1 cellular context compared by ENCODE assay signal in genomic region chr14:90632868-90633267, GRCh38.
A peak's percentile ranks its signal among the peaks of the same experiment; 100 is the strongest.
TF ChIP-seq lines count a peak whose summit lies in the region.

No MANE protein-coding gene starts in this region.

TF ChIP-seq in K562, 482 proteins besides CTCF, POLR2A, EP300 and RAD21:
- TF ChIP-seq CUX1 (CRISPR knock-in tag; IDR thresholded peaks at IDR 0.05) = no peak
- no peak for TF ChIP-seq JUNB (CRISPR knock-in tag; conservative IDR thresholded peaks at IDR 0.05)
- TF ChIP-seq RFX7 (CRISPR knock-in tag; IDR thresholded peaks at IDR 0.05) = no peak
- no peak for TF ChIP-seq SMARCB1 (IDR thresholded peaks at IDR 0.05; ENCODE audit: insufficient read length, low read depth)
- no peak for TF ChIP-seq ZBTB7A (IDR thresholded peaks at IDR 0.05; ENCODE audit: borderline replicate concordance, control insufficient read depth, low read depth, low read length)
- TF ChIP-seq ZC3H11A (IDR thresholded peaks at IDR 0.05; ENCODE audit: low read depth, low read length) = no peak
- TF ChIP-seq TEAD4 (IDR thresholded peaks at IDR 0.05; ENCODE audit: low read length) = no peak
- no peak for TF ChIP-seq TEAD4 (CRISPR knock-in tag; IDR thresholded peaks at IDR 0.05; ENCODE audit: borderline replicate concordance)
- TF ChIP-seq PTTG1 (tag; IDR thresholded peaks at IDR 0.05; ENCODE audit: low read depth) = no peak
- TF ChIP-seq, protein P1, sequence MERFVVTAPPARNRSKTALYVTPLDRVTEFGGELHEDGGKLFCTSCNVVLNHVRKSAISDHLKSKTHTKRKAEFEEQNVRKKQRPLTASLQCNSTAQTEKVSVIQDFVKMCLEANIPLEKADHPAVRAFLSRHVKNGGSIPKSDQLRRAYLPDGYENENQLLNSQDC (CRISPR knock-in tag; IDR thresholded peaks at IDR 0.05) = no peak
- TF ChIP-seq, protein P2, sequence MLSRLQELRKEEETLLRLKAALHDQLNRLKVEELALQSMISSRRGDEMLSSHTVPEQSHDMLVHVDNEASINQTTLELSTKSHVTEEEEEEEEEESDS (CRISPR knock-in tag; IDR thresholded peaks at IDR 0.05) = no peak
- no peak for TF ChIP-seq ZNF197 (CRISPR knock-in tag; IDR thresholded peaks at IDR 0.05; ENCODE audit: low read depth)
- no peak for TF ChIP-seq CBFA2T3 (IDR thresholded peaks at IDR 0.05)
- no peak for TF ChIP-seq ZNF511 (CRISPR knock-in tag; IDR thresholded peaks at IDR 0.05)
- TF ChIP-seq, protein P3, sequence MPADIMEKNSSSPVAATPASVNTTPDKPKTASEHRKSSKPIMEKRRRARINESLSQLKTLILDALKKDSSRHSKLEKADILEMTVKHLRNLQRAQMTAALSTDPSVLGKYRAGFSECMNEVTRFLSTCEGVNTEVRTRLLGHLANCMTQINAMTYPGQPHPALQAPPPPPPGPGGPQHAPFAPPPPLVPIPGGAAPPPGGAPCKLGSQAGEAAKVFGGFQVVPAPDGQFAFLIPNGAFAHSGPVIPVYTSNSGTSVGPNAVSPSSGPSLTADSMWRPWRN (IDR thresholded peaks at IDR 0.05; ENCODE audit: low read depth) = peak; percentile 58; the same call in 1 of the 2 replicates
- no peak for TF ChIP-seq MED1 (CRISPR knock-in tag; IDR thresholded peaks at IDR 0.05; ENCODE audit: borderline replicate concordance)
- no peak for TF ChIP-seq RBM15 (IDR thresholded peaks at IDR 0.05; ENCODE audit: insufficient read depth, low read length)
- no peak for TF ChIP-seq SIX5 (IDR thresholded peaks at IDR 0.05; ENCODE audit: borderline replicate concordance in 1 of 2, insufficient read depth in 1 of 2, low read depth in 1 of 2, low read length in 2 of 2)
- TF ChIP-seq STAT5A (IDR thresholded peaks at IDR 0.05; ENCODE audit: borderline replicate concordance, low read length) = no peak
- TF ChIP-seq ZNF24 (IDR thresholded peaks at IDR 0.05) = 0 out of 2 replicates have a peak, but pooled peaks have one; percentile 41
- TF ChIP-seq KDM5B (IDR thresholded peaks at IDR 0.05; ENCODE audit: insufficient replicate concordance, low read depth, low read length) = no peak
- no peak for TF ChIP-seq HDGF (IDR thresholded peaks at IDR 0.05)
- TF ChIP-seq BACH1 (tag; IDR thresholded peaks at IDR 0.05) = no peak
- TF ChIP-seq, protein P4, sequence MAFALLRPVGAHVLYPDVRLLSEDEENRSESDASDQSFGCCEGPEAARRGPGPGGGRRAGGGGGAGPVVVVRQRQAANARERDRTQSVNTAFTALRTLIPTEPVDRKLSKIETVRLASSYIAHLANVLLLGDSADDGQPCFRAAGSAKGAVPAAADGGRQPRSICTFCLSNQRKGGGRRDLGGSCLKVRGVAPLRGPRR (CRISPR knock-in tag; IDR thresholded peaks at IDR 0.05) = no peak
- no peak for TF ChIP-seq EGR1 (conservative IDR thresholded peaks at IDR 0.05)
- no peak for TF ChIP-seq SRSF3 (IDR thresholded peaks at IDR 0.05; ENCODE audit: insufficient read depth, low read length)
- no peak for TF ChIP-seq CCNT2 (IDR thresholded peaks at IDR 0.05; ENCODE audit: borderline replicate concordance, extremely low read depth, insufficient read length, low read depth, low read length)
- TF ChIP-seq VEZF1 (CRISPR knock-in tag; IDR thresholded peaks at IDR 0.05) = no peak
- no peak for TF ChIP-seq PTRF (tag; IDR thresholded peaks at IDR 0.05)
- TF ChIP-seq CBX1 (IDR thresholded peaks at IDR 0.05; ENCODE audit: low read depth) = no peak
- TF ChIP-seq, protein P5, sequence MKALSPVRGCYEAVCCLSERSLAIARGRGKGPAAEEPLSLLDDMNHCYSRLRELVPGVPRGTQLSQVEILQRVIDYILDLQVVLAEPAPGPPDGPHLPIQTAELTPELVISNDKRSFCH (CRISPR knock-in tag; IDR thresholded peaks at IDR 0.05) = no peak
- TF ChIP-seq, protein P5 (tag; IDR thresholded peaks at IDR 0.05) = no peak
- peak; percentile 18; the same call in 1 of the 2 replicates for TF ChIP-seq FOSL1 (tag; conservative IDR thresholded peaks at IDR 0.05)
- no peak for TF ChIP-seq RBM34 (IDR thresholded peaks at IDR 0.05; ENCODE audit: borderline replicate concordance, insufficient read depth, low read length)
- TF ChIP-seq CEBPB (tag; IDR thresholded peaks at IDR 0.05) = no peak
- 0 out of 2 replicates have a peak, but pooled peaks have one; percentile 24 for TF ChIP-seq KLF1 (tag; IDR thresholded peaks at IDR 0.05)
- TF ChIP-seq ELF1 (tag; IDR thresholded peaks at IDR 0.05) = no peak
- TF ChIP-seq MBD2 (IDR thresholded peaks at IDR 0.05; ENCODE audit: borderline replicate concordance, low read depth) = no peak
- peak; percentile 48 for TF ChIP-seq MEIS2 (IDR thresholded peaks at IDR 0.05; ENCODE audit: partially characterized antibody)
- no peak for TF ChIP-seq RBM22 (IDR thresholded peaks at IDR 0.05; ENCODE audit: low read depth, low read length, poor library complexity, severe bottlenecking)
- TF ChIP-seq EHMT2 (IDR thresholded peaks at IDR 0.05) = no peak
- no peak for TF ChIP-seq GATAD2A (IDR thresholded peaks at IDR 0.05)
- TF ChIP-seq HMG20A (CRISPR knock-in tag; conservative IDR thresholded peaks at IDR 0.05) = no peak
- no peak for TF ChIP-seq RHOXF2B (CRISPR knock-in tag; conservative IDR thresholded peaks at IDR 0.05)
- TF ChIP-seq, protein P6, sequence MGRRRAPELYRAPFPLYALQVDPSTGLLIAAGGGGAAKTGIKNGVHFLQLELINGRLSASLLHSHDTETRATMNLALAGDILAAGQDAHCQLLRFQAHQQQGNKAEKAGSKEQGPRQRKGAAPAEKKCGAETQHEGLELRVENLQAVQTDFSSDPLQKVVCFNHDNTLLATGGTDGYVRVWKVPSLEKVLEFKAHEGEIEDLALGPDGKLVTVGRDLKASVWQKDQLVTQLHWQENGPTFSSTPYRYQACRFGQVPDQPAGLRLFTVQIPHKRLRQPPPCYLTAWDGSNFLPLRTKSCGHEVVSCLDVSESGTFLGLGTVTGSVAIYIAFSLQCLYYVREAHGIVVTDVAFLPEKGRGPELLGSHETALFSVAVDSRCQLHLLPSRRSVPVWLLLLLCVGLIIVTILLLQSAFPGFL (CRISPR knock-in tag; IDR thresholded peaks at IDR 0.05) = no peak
